ENCODE assay signal across 1 cellular context in genomic region chr13:75726313-75726712, GRCh38.
TF ChIP-seq lines count a peak whose summit lies in the region.

No MANE protein-coding gene starts in this region.

TF ChIP-seq in A549, 52 proteins besides CTCF, POLR2A, EP300 and RAD21 (continued from another document):
- TF ChIP-seq, protein P1, sequence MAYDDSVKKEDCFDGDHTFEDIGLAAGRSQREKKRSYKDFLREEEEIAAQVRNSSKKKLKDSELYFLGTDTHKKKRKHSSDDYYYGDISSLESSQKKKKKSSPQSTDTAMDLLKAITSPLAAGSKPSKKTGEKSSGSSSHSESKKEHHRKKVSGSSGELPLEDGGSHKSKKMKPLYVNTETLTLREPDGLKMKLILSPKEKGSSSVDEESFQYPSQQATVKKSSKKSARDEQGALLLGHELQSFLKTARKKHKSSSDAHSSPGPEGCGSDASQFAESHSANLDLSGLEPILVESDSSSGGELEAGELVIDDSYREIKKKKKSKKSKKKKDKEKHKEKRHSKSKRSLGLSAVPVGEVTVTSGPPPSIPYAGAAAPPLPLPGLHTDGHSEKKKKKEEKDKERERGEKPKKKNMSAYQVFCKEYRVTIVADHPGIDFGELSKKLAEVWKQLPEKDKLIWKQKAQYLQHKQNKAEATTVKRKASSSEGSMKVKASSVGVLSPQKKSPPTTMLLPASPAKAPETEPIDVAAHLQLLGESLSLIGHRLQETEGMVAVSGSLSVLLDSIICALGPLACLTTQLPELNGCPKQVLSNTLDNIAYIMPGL (CRISPR knock-in tag; IDR thresholded peaks at IDR 0.05; ENCODE audit: borderline replicate concordance), result no peak
